In genomic region chrX:43225626-43226328, GRCh38 we compare ENCODE assay signal across 27 cellular contexts.
"Had no signal": no experiment of that assay in that cellular context is flagged by ENCODE, and none has a peak within 500 bp of the region (broad histone marks: within the 10 kb centered on the region; RNA-seq: fewer than 3 reads in every experiment).

No MANE protein-coding gene starts in this region.

- H3K9me3 Mint-ChIP-seq: activated naive CD4-positive, alpha-beta T cell treated with anti-CD3 and anti-CD28 coated beads, Interleukin-2, amount 10 ng/mL, durations not matched to agents 7 days and 5 days; activated naive CD8-positive, alpha-beta T cell treated with anti-CD3 and anti-CD28 coated beads, Interleukin-2, amount 50 U/mL, for 24 hours; central memory CD8-positive, alpha-beta T cell; natural killer cell treated with Interleukin-12 subunit alpha and Interleukin-12 subunit beta and Interleukin-15 and Interleukin-18, amount 100 ng/mL, for 72 hours; T-helper 1 cell treated with Interleukin-12 subunit alpha and Interleukin-12 subunit beta and Interleukin-4 antibody, amounts not matched to agents 30 μg/mL and 1 μg/mL, for 36 hours had no signal

- H3K27ac ChIP-seq: brain microvascular endothelial cell, coronary artery, right atrium auricular region, skin epidermis, suprapubic skin, upper lobe of left lung had no signal

- H3K36me3 Mint-ChIP-seq: activated naive CD4-positive, alpha-beta T cell treated with anti-CD3 and anti-CD28 coated beads, Interleukin-2, amount 10 ng/mL, durations not matched to agents 7 days and 5 days; natural killer cell treated with Interleukin-12 subunit alpha and Interleukin-12 subunit beta and Interleukin-15 and Interleukin-18, amount 100 ng/mL, for 72 hours had no signal

- H3K4me1 ChIP-seq: right atrium auricular region, suprapubic skin, upper lobe of left lung had no signal

- H3K27me3 Mint-ChIP-seq: activated naive CD4-positive, alpha-beta T cell treated with anti-CD3 and anti-CD28 coated beads, Interleukin-2, amount 10 ng/mL, durations not matched to agents 7 days and 5 days; activated naive CD8-positive, alpha-beta T cell treated with anti-CD3 and anti-CD28 coated beads, Interleukin-2, amount 50 U/mL, for 24 hours; central memory CD8-positive, alpha-beta T cell; stimulated activated naive CD8-positive, alpha-beta T cell treated with anti-CD3 and anti-CD28 coated beads, Interleukin-15, amount 100 ng/mL, for 72 hours had no signal

- H3K27me3 ChIP-seq: brain microvascular endothelial cell, right atrium auricular region, suprapubic skin, upper lobe of left lung had no signal

- H3K4me3 Mint-ChIP-seq: activated naive CD4-positive, alpha-beta T cell treated with anti-CD3 and anti-CD28 coated beads, Interleukin-2, amount 10 ng/mL, durations not matched to agents 7 days and 5 days; activated naive CD8-positive, alpha-beta T cell treated with anti-CD3 and anti-CD28 coated beads, Interleukin-2, amount 50 U/mL, for 24 hours; central memory CD8-positive, alpha-beta T cell; natural killer cell treated with Interleukin-12 subunit alpha and Interleukin-12 subunit beta and Interleukin-15 and Interleukin-18, amount 100 ng/mL, for 72 hours; stimulated activated naive CD8-positive, alpha-beta T cell treated with anti-CD3 and anti-CD28 coated beads, Interleukin-15, amount 100 ng/mL, for 72 hours; T-helper 1 cell treated with Interleukin-12 subunit alpha and Interleukin-12 subunit beta and Interleukin-4 antibody, amounts not matched to agents 30 μg/mL and 1 μg/mL, for 36 hours had no signal

- H3K4me3 ChIP-seq: coronary artery, lung, right atrium auricular region, skin epidermis, suprapubic skin, upper lobe of left lung had no signal

- H3K4me1 Mint-ChIP-seq: activated naive CD4-positive, alpha-beta T cell treated with anti-CD3 and anti-CD28 coated beads, Interleukin-2, amount 10 ng/mL, durations not matched to agents 7 days and 5 days; central memory CD8-positive, alpha-beta T cell; stimulated activated naive CD8-positive, alpha-beta T cell treated with anti-CD3 and anti-CD28 coated beads, Interleukin-15, amount 100 ng/mL, for 72 hours had no signal

- FAIRE-seq: endometrium, frontal cortex had no signal

- H3K9me3 ChIP-seq: right atrium auricular region, suprapubic skin, upper lobe of left lung had no signal

- H3K36me3 ChIP-seq: brain microvascular endothelial cell, right atrium auricular region, suprapubic skin, upper lobe of left lung had no signal

- H3K27ac Mint-ChIP-seq: activated naive CD4-positive, alpha-beta T cell treated with anti-CD3 and anti-CD28 coated beads, Interleukin-2, amount 10 ng/mL, durations not matched to agents 7 days and 5 days; activated naive CD8-positive, alpha-beta T cell treated with anti-CD3 and anti-CD28 coated beads, Interleukin-2, amount 50 U/mL, for 24 hours; natural killer cell treated with Interleukin-12 subunit alpha and Interleukin-12 subunit beta and Interleukin-15 and Interleukin-18, amount 100 ng/mL, for 72 hours; stimulated activated naive CD8-positive, alpha-beta T cell treated with anti-CD3 and anti-CD28 coated beads, Interleukin-15, amount 100 ng/mL, for 72 hours; T-helper 1 cell treated with Interleukin-12 subunit alpha and Interleukin-12 subunit beta and Interleukin-4 antibody, amounts not matched to agents 30 μg/mL and 1 μg/mL, for 36 hours had no signal

- DNase-seq: activated CD4-positive, alpha-beta T cell treated with anti-CD3 and anti-CD28 coated beads for 1 hour; activated CD8-positive, alpha-beta memory T cell treated with anti-CD3 and anti-CD28 coated beads for 24 hours; activated CD8-positive, alpha-beta memory T cell treated with anti-CD3 and anti-CD28 coated beads, Interleukin-2, amount 50 U/mL, for 48 hours; activated effector memory CD4-positive, alpha-beta T cell treated with Interleukin-2 at 50 U/mL for 16 hours; activated naive CD4-positive, alpha-beta T cell treated with anti-CD3 and anti-CD28 coated beads, Interleukin-2, amount 10 ng/mL, durations not matched to agents 7 days and 5 days; activated naive CD8-positive, alpha-beta T cell treated with anti-CD3 and anti-CD28 coated beads, Interleukin-2, amount 50 U/mL, for 24 hours; activated T-cell treated with anti-CD3 and anti-CD28 coated beads, Interleukin-2, amount 50 U/mL, for 48 hours; anterior cingulate cortex; brain microvascular endothelial cell; erythroblast; head of caudate nucleus; kidney glomerular epithelial cell; nucleus accumbens; stimulated activated CD4-positive, alpha-beta T cell treated with anti-CD3 and anti-CD28 coated beads, Interleukin-15, amount 100 ng/mL, for 24 hours; stimulated activated CD4-positive, alpha-beta T cell treated with anti-CD3 and anti-CD28 coated beads, Interleukin-2, amount 100 ng/mL, for 48 hours; stimulated activated naive CD8-positive, alpha-beta T cell treated with anti-CD3 and anti-CD28 coated beads, Interleukin-15, amount 100 ng/mL, for 72 hours; upper lobe of left lung had no signal

- ATAC-seq: activated naive CD8-positive, alpha-beta T cell treated with anti-CD3 and anti-CD28 coated beads, Interleukin-2, amount 50 U/mL, for 24 hours; natural killer cell treated with Interleukin-12 subunit alpha and Interleukin-12 subunit beta and Interleukin-15 and Interleukin-18, amount 100 ng/mL, for 72 hours; stimulated activated naive CD8-positive, alpha-beta T cell treated with anti-CD3 and anti-CD28 coated beads, Interleukin-15, amount 100 ng/mL, for 72 hours had no signal
